ENCODE assay signal across 1 cellular context in the genomic region with DNA sequence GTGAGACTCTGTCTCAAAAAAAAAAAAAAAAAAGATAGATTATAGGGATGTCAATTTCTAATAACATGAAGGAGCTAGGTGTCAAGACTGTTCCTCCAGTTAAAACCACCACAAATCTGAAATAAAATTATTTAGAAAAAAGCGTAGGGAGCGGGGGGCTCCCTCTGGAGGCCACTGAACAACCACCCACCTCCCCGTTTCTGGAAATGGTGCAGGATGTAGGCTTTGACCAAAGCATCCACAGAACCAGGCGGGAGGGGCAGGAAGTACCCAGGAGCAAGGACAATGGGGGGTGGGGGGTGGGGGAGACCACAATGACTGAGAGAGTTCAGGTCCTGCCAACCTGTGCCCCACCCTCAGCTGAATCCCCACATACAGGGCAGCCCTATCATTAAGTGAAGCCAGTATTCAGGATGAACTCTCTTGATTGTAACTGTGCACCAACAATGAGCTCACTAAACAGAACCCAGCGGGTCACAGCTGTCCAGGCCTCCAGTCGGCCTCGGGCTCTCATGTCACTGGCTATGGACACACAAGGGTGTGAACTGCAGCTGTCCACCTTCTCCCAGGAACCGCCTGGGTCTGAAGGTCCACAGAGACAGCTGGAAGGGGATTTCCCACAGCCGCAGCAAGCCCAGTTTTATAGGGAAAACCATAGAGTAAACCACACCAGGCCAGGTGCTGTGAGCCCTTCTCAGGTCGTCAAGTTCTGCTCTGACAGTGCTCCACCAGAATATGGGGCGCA.
TF ChIP-seq lines count a peak whose summit lies in the region.

No MANE protein-coding gene starts in this region.

TF ChIP-seq in H1, 55 proteins besides CTCF, POLR2A, EP300 and RAD21:
- TF ChIP-seq SRF (IDR thresholded peaks at IDR 0.05; ENCODE audit: low read depth, low read length) = no peak
- no peak for TF ChIP-seq KDM1A (IDR thresholded peaks at IDR 0.05; ENCODE audit: borderline replicate concordance, low read length)
- TF ChIP-seq GABPA (IDR thresholded peaks at IDR 0.05; ENCODE audit: borderline replicate concordance, insufficient read depth, low read length) = no peak
- TF ChIP-seq KDM4A (IDR thresholded peaks at IDR 0.05; ENCODE audit: low read depth, low read length, severe bottlenecking) = no peak
